12 cellular contexts compared by ENCODE assay signal in genomic region chr7:108263364-108263951, GRCh38.
DNase-seq lines count a peak whose midpoint lies in the region; ATAC-seq and TF ChIP-seq lines count a peak whose summit lies in the region.
"Had no signal": no experiment of that assay in that cellular context is flagged by ENCODE, and none has a peak within 500 bp of the region (broad histone marks: within the 10 kb centered on the region; RNA-seq: fewer than 3 reads in every experiment).

No MANE protein-coding gene starts in this region.

- H3K79me2 ChIP-seq in GM23338 (replicated peaks; ENCODE audit: insufficient read depth): no peaks in the 10 kb centered on the region

- intact Hi-C loops in body of pancreas (cut with DNase I) (no loop called here), lower leg skin (cut with DNase I; ENCODE audit: low total_unique reads) (no loop called here)

- ATAC-seq in GM23338 (peak; percentile 32; the same call in 1 of the 3 replicates), body of pancreas (peak; percentile 40), HG02938 (IDR thresholded peaks at IDR 0.05; ENCODE audit: unreplicated experiment) (no peak), GM21619 (IDR thresholded peaks at IDR 0.05; ENCODE audit: unreplicated experiment) (no peak)

- WGBS in body of pancreas, 2 donors: 80 to 95% methylated on average over 3 of the region's 3 CpGs
- 81 to 83% methylated on average over 3 of the region's 3 CpGs for WGBS in lower leg skin, 2 donors

- H3K27ac Mint-ChIP-seq in GM23338: no peak overlapping the region
- H3K27ac Mint-ChIP-seq: activated CD4-positive, alpha-beta T cell treated with anti-CD3 and anti-CD28 coated beads, Interleukin-2, amount 10 ng/mL, durations not matched to agents 7 days and 5 days had no signal

- H3F3A ChIP-seq in GM23338 (replicated peaks; ENCODE audit: low read depth): no peaks in the 10 kb centered on the region

- no peak for TF ChIP-seq POLR2A in body of pancreas (IDR thresholded peaks at IDR 0.05)
- no peak for TF ChIP-seq POLR2A in lower leg skin (IDR thresholded peaks at IDR 0.05)

- H3K27ac ChIP-seq in GM23338 (ENCODE audit: low read depth) (no peak overlapping the region), body of pancreas (no peak overlapping the region)
- H3K27ac ChIP-seq: BLaER1, tibial artery had no signal

- no peak overlapping the region for H3K4me2 ChIP-seq in GM23338
- H3K4me2 ChIP-seq: BLaER1 had no signal

- H3K4me3 ChIP-seq in GM23338: no peak overlapping the region
- no peak overlapping the region for H3K4me3 ChIP-seq in body of pancreas
- H3K4me3 ChIP-seq in lower leg skin (ENCODE audit: low read depth, poor library complexity, severe bottlenecking): no peak overlapping the region
- H3K4me3 ChIP-seq: BLaER1, tibial artery had no signal

- H3K27me3 Mint-ChIP-seq in GM23338 (ENCODE audit: insufficient read depth, low read depth, poor library complexity): no peaks in the 10 kb centered on the region
- H3K27me3 Mint-ChIP-seq: activated CD4-positive, alpha-beta T cell treated with anti-CD3 and anti-CD28 coated beads, Interleukin-2, amount 10 ng/mL, durations not matched to agents 7 days and 5 days had no signal

- H3K4me1 Mint-ChIP-seq in GM23338: peaks cover 8% of the 10 kb centered on the region
- H3K4me1 Mint-ChIP-seq: activated CD4-positive, alpha-beta T cell treated with anti-CD3 and anti-CD28 coated beads, Interleukin-2, amount 10 ng/mL, durations not matched to agents 7 days and 5 days had no signal

- peaks cover 10% of the 10 kb centered on the region; the same call in 2 of the 3 replicates for H3K9me3 Mint-ChIP-seq in GM23338
- H3K9me3 Mint-ChIP-seq: activated CD4-positive, alpha-beta T cell treated with anti-CD3 and anti-CD28 coated beads, Interleukin-2, amount 10 ng/mL, durations not matched to agents 7 days and 5 days had no signal

- no peak overlapping the region for H2AFZ ChIP-seq in GM23338

- H3K36me3 ChIP-seq in GM23338 (ENCODE audit: insufficient read depth) (no peaks in the 10 kb centered on the region), body of pancreas (replicated peaks in 1 of 2; ENCODE audit: insufficient read depth in 1 of 2, low read depth in 2 of 2) (no peaks in the 10 kb centered on the region)
- H3K36me3 ChIP-seq: BLaER1, tibial artery had no signal

- peaks cover 5% of the 10 kb centered on the region; the same call in 2 of the 3 replicates for H3K36me3 Mint-ChIP-seq in GM23338 (ENCODE audit: low read depth)

- peak in 1 of 2 experiments; percentile 30; a peak in 1 of 4 replicates for TF ChIP-seq CTCF in GM23338 (conservative IDR thresholded peaks at IDR 0.05; ENCODE audit: low read depth in 2 of 2)
- TF ChIP-seq CTCF in body of pancreas (IDR thresholded peaks at IDR 0.05): no peak
- no peak for TF ChIP-seq CTCF in lower leg skin (IDR thresholded peaks at IDR 0.05)

- no peak overlapping the region for H3K4me3 Mint-ChIP-seq in GM23338
- H3K4me3 Mint-ChIP-seq: activated CD4-positive, alpha-beta T cell treated with anti-CD3 and anti-CD28 coated beads, Interleukin-2, amount 10 ng/mL, durations not matched to agents 7 days and 5 days had no signal

- no peaks in the 10 kb centered on the region for H3K9me3 ChIP-seq in body of pancreas
- H3K9me3 ChIP-seq: BLaER1, tibial artery had no signal

- DNase-seq in D341Med (ENCODE audit: low spot score): peak; percentile 41
- no peak for DNase-seq in GM23338 (ENCODE audit: low spot score)
- peak; percentile 90 for DNase-seq in NCI-H2107 (lab: John Stamatoyannopoulos, UW)
- DNase-seq in body of pancreas: peak; percentile 23 to 59 (median 30)
- DNase-seq in T1000 (lab: John Stamatoyannopoulos, UW): no peak
- no peak for DNase-seq in lower leg skin (ENCODE audit: low spot score in 2 of 2)
- DNase-seq: activated CD4-positive, alpha-beta T cell treated with anti-CD3 and anti-CD28 coated beads, Interleukin-2, amount 10 ng/mL, durations not matched to agents 7 days and 5 days; NCI-H226; tibial artery had no signal

- H3K4me1 ChIP-seq in GM23338 (ENCODE audit: insufficient read depth) (no peaks in the 10 kb centered on the region), body of pancreas (peaks cover 22% of the 10 kb centered on the region)
- H3K4me1 ChIP-seq: BLaER1, tibial artery had no signal

- H4K20me1 ChIP-seq in GM23338 (replicated peaks; ENCODE audit: insufficient read depth): no peaks in the 10 kb centered on the region
- H4K20me1 ChIP-seq: BLaER1 had no signal

- no peaks in the 10 kb centered on the region for H3K27me3 ChIP-seq in GM23338 (ENCODE audit: insufficient read depth)
- no peaks in the 10 kb centered on the region for H3K27me3 ChIP-seq in body of pancreas
- H3K27me3 ChIP-seq: BLaER1, tibial artery had no signal

- H3K9me2 ChIP-seq in GM23338 (ENCODE audit: insufficient read depth): peaks cover 5% of the 10 kb centered on the region; the same call in 1 of the 2 replicates

TF ChIP-seq in GM23338, 12 proteins besides CTCF, POLR2A, EP300 and RAD21:
- TF ChIP-seq JUNB (IDR thresholded peaks at IDR 0.05; ENCODE audit: unreplicated experiment): no peak
- no peak for TF ChIP-seq REST (IDR thresholded peaks at IDR 0.05; ENCODE audit: unreplicated experiment)
- TF ChIP-seq CREB1 (CRISPR knock-in tag; IDR thresholded peaks at IDR 0.05; ENCODE audit: low read depth): no peak
- TF ChIP-seq ZNF331 (CRISPR knock-in tag; IDR thresholded peaks at IDR 0.05; ENCODE audit: low read depth): no peak
TF ChIP-seq in GM23338: peak in this region for 0.

Comparison
In these comparisons a context has a peak if more than half of its experiments do, and no peak if none do; other contexts are left out.
1. DNase-seq: peak in D341Med (single experiment), NCI-H2107 (single experiment) and body of pancreas (4 of 4); none in GM23338 (single experiment), T1000 (single experiment) and lower leg skin (0 of 2).
2. ATAC-seq: peak in GM23338 (single experiment) and body of pancreas (single experiment); none in HG02938 (single experiment) and GM21619 (single experiment).